In genomic region chr12:46222642-46223041, GRCh38 we compare ENCODE assay signal across 13 cellular contexts. TPM values are rescaled to one million over a fixed set of nuclear protein-coding genes. Genes with fewer than 3 reads are reported as not detected.
DNase-seq lines count a peak whose midpoint lies in the region; ATAC-seq, FAIRE-seq and TF ChIP-seq lines count a peak whose summit lies in the region.
"Had no signal": no experiment of that assay in that cellular context is flagged by ENCODE, and none has a peak within 500 bp of the region (broad histone marks: within the 10 kb centered on the region; RNA-seq: fewer than 3 reads in every experiment).

No MANE protein-coding gene starts in this region.

- peaks cover 77% of the 10 kb centered on the region for H3K79me2 ChIP-seq in PC-9 (ENCODE audit: low read depth)

- H3K36me3 ChIP-seq in PC-9 (ENCODE audit: low read depth), result peaks cover 67% of the 10 kb centered on the region
- H3K36me3 ChIP-seq: colonic mucosa had no signal

- H3K27me3 Mint-ChIP-seq in activated T-cell treated with anti-CD3 and anti-CD28 coated beads, Interleukin-2, amount 50 U/mL, for 4 hours (ENCODE audit: low read depth), result no peaks in the 10 kb centered on the region
- no peaks in the 10 kb centered on the region for H3K27me3 Mint-ChIP-seq in effector memory CD8-positive, alpha-beta T cell
- no peaks in the 10 kb centered on the region for H3K27me3 Mint-ChIP-seq in stimulated activated naive CD8-positive, alpha-beta T cell treated with anti-CD3 and anti-CD28 coated beads, Interleukin-15, amount 100 ng/mL, for 72 hours

- peaks cover 20% of the 10 kb centered on the region for H4K20me1 ChIP-seq in PC-9 (ENCODE audit: insufficient read depth)

- H3K9me2 ChIP-seq in PC-9 (ENCODE audit: insufficient read depth), result no peaks in the 10 kb centered on the region

- peaks cover 53% of the 10 kb centered on the region for H3K4me1 ChIP-seq in PC-9 (replicated peaks; ENCODE audit: insufficient read depth)

- no peaks in the 10 kb centered on the region for H3K27me3 ChIP-seq in PC-9 (ENCODE audit: insufficient read depth, low read depth)
- H3K27me3 ChIP-seq: colonic mucosa had no signal

- peak overlapping the region; percentile 3 for H3K4me3 Mint-ChIP-seq in activated T-cell treated with anti-CD3 and anti-CD28 coated beads, Interleukin-2, amount 50 U/mL, for 4 hours
- peak overlapping the region; percentile 36 to 70 for H3K4me3 Mint-ChIP-seq in effector memory CD8-positive, alpha-beta T cell
- H3K4me3 Mint-ChIP-seq in stimulated activated naive CD8-positive, alpha-beta T cell treated with anti-CD3 and anti-CD28 coated beads, Interleukin-15, amount 100 ng/mL, for 72 hours, result peak overlapping the region in 1 of 2 donors; percentile 48

- H3F3A ChIP-seq in PC-9 (ENCODE audit: insufficient read depth, low read depth), result peaks cover 62% of the 10 kb centered on the region

- 0 out of 2 replicates have a peak overlapping the region, but pooled peaks have one; percentile 11 for H3K4me2 ChIP-seq in PC-9

- peak overlapping the region; percentile 85 for H3K27ac ChIP-seq in PC-9
- H3K27ac ChIP-seq: colonic mucosa had no signal

- H3K4me1 Mint-ChIP-seq in activated T-cell treated with anti-CD3 and anti-CD28 coated beads, Interleukin-2, amount 50 U/mL, for 4 hours (ENCODE audit: low read depth), result peaks cover 86% of the 10 kb centered on the region
- H3K4me1 Mint-ChIP-seq in effector memory CD8-positive, alpha-beta T cell (ENCODE audit: low read depth in 2 of 2), result peaks cover 63 to 87% of the 10 kb centered on the region in 2 donors
- peaks cover 93% of the 10 kb centered on the region for H3K4me1 Mint-ChIP-seq in stimulated activated naive CD8-positive, alpha-beta T cell treated with anti-CD3 and anti-CD28 coated beads, Interleukin-15, amount 100 ng/mL, for 72 hours

- POLR2A ChIA-PET in PC-9 (lab: Charles Lee; ENCODE audit: unreplicated experiment), result no interaction called here

- no peak overlapping the region for H2AFZ ChIP-seq in PC-9

- no peak for TF ChIP-seq CTCF in PC-9 (conservative IDR thresholded peaks at IDR 0.05)
- no peak for TF ChIP-seq CTCF in D721Med (IDR thresholded peaks at IDR 0.05; ENCODE audit: insufficient read depth, missing control alignments)

- H3K4me3 ChIP-seq in PC-9, result no peak overlapping the region
- H3K4me3 ChIP-seq: colonic mucosa had no signal

- no peaks in the 10 kb centered on the region for H3K9me3 ChIP-seq in PC-9 (ENCODE audit: insufficient read depth, low read depth)
- H3K9me3 ChIP-seq: colonic mucosa had no signal

- BruUV-seq in PC-9 (replicated peaks; lab: Mats Ljungman, UMichigan), result no TSS peak

- ATAC-seq in activated T-cell treated with anti-CD3 and anti-CD28 coated beads, Interleukin-2, amount 50 U/mL, for 4 hours, result no peak
- no peak for ATAC-seq in effector memory CD8-positive, alpha-beta T cell (replicated peaks)
- no peak for ATAC-seq in stimulated activated naive CD8-positive, alpha-beta T cell treated with anti-CD3 and anti-CD28 coated beads, Interleukin-15, amount 100 ng/mL, for 72 hours

- CTCF ChIA-PET in PC-9 (lab: Charles Lee), result no interaction called here

- H3K27ac Mint-ChIP-seq in effector memory CD8-positive, alpha-beta T cell, result peak overlapping the region; percentile 96 to 100
- peak overlapping the region; percentile 0 to 81 for H3K27ac Mint-ChIP-seq in stimulated activated naive CD8-positive, alpha-beta T cell treated with anti-CD3 and anti-CD28 coated beads, Interleukin-15, amount 100 ng/mL, for 72 hours

- no peak for DNase-seq in activated T-cell treated with anti-CD3 and anti-CD28 coated beads, Interleukin-2, amount 50 U/mL, for 4 hours
- DNase-seq in activated T-cell treated with anti-CD3 and anti-CD28 coated beads for 4 hours (no peak), PC-9 (no peak), D721Med (ENCODE audit: insufficient read length, low spot score) (no peak), AG20443 (ENCODE audit: low spot score) (no peak)
- DNase-seq in effector memory CD8-positive, alpha-beta T cell, result no peak
- DNase-seq in stimulated activated naive CD8-positive, alpha-beta T cell treated with anti-CD3 and anti-CD28 coated beads, Interleukin-15, amount 100 ng/mL, for 72 hours, result no peak
- DNase-seq in stimulated activated CD4-positive, alpha-beta T cell treated with anti-CD3 and anti-CD28 coated beads, Interleukin-4, amount 100 ng/mL, for 24 hours, result no peak
- DNase-seq: amygdala, colonic mucosa, NCI-H146, NCI-H510A, occipital lobe had no signal

- peaks cover 75% of the 10 kb centered on the region for H3K36me3 Mint-ChIP-seq in activated T-cell treated with anti-CD3 and anti-CD28 coated beads, Interleukin-2, amount 50 U/mL, for 4 hours (ENCODE audit: insufficient read depth)
- H3K36me3 Mint-ChIP-seq in effector memory CD8-positive, alpha-beta T cell (ENCODE audit: insufficient read depth), result peaks cover 79% of the 10 kb centered on the region

- intact Hi-C loops in PC-9 (cut with micrococcal nuclease; ENCODE audit: unreplicated experiment), result loop anchor here (5.0 kb wide), 1 partner anchor 230 kb away; the partner anchor contains the start of gene SCAF11

- no peak for FAIRE-seq in D721Med (lab: Jason Lieb, UNC)

- no peaks in the 10 kb centered on the region for H3K9me3 Mint-ChIP-seq in activated T-cell treated with anti-CD3 and anti-CD28 coated beads, Interleukin-2, amount 50 U/mL, for 4 hours
- peaks cover 0 to 7% of the 10 kb centered on the region in 2 donors for H3K9me3 Mint-ChIP-seq in effector memory CD8-positive, alpha-beta T cell
- no peaks in the 10 kb centered on the region for H3K9me3 Mint-ChIP-seq in stimulated activated naive CD8-positive, alpha-beta T cell treated with anti-CD3 and anti-CD28 coated beads, Interleukin-15, amount 100 ng/mL, for 72 hours

RNA-seq across cellular contexts. Expression of gene SLC38A1, which starts 46.2 kb away (rescaled TPM):
- 100 to 1,000 TPM; 251 to 257 (median 254) TPM for total RNA-seq in activated T-cell treated with anti-CD3 and anti-CD28 coated beads, Interleukin-2, amount 50 U/mL, for 4 hours
- 77.7 and 131 TPM in 2 replicates for total RNA-seq in PC-9 (2021)
